Comparison of ENCODE assay signal across 1 cellular context in genomic region chr22:23521442-23522113, GRCh38.
A peak's percentile ranks its signal among the peaks of the same experiment; 100 is the strongest.
TF ChIP-seq lines count a peak whose summit lies in the region.

No MANE protein-coding gene starts in this region.

TF ChIP-seq in HEK293, 187 proteins besides CTCF, POLR2A, EP300 and RAD21 (continued from another document):
- TF ChIP-seq ZSCAN16 (tag by site-specific recombination; IDR thresholded peaks at IDR 0.05) (no peak), PRDM10 (tag by site-specific recombination; IDR thresholded peaks at IDR 0.05) (peak; percentile 78), ZNF600 (tag by site-specific recombination; IDR thresholded peaks at IDR 0.05) (no peak; the same call in 1 of the 2 replicates), ZNF626 (tag by site-specific recombination; IDR thresholded peaks at IDR 0.05) (no peak), ZFP37 (tag by site-specific recombination; IDR thresholded peaks at IDR 0.05) (no peak), WT1 (tag by site-specific recombination; IDR thresholded peaks at IDR 0.05) (no peak), ZNF335 (tag by site-specific recombination; conservative IDR thresholded peaks at IDR 0.05) (peak; percentile 99), SCRT2 (tag by site-specific recombination; IDR thresholded peaks at IDR 0.05) (no peak), GLIS2 (tag by site-specific recombination; IDR thresholded peaks at IDR 0.05) (peak; percentile 90), ZNF791 (tag by site-specific recombination; IDR thresholded peaks at IDR 0.05) (no peak), ZBTB20 (tag by site-specific recombination; IDR thresholded peaks at IDR 0.05) (peak; percentile 92), ZBTB8A (tag by site-specific recombination; IDR thresholded peaks at IDR 0.05) (peak; percentile 59; the same call in 1 of the 2 replicates), ZXDB (tag by site-specific recombination; IDR thresholded peaks at IDR 0.05) (peak; percentile 32; the same call in 1 of the 2 replicates)
